ENCODE assay signal across 30 cellular contexts in genomic region chr11:110571286-110571685, GRCh38.
"Had no signal": no experiment of that assay in that cellular context is flagged by ENCODE, and none has a peak within 500 bp of the region (broad histone marks: within the 10 kb centered on the region; RNA-seq: fewer than 3 reads in every experiment).

No MANE protein-coding gene starts in this region.

- DNase-seq: activated CD4-positive, alpha-beta T cell treated with anti-CD3 and anti-CD28 coated beads, Interleukin-2, amount 10 ng/mL, durations not matched to agents 24 days and 14 days; activated CD4-positive, alpha-beta T cell treated with anti-CD3 and anti-CD28 coated beads, Interleukin-2, amount 50 U/mL, for 4 hours; activated CD8-positive, alpha-beta T cell treated with anti-CD3 and anti-CD28 coated beads for 36 hours; activated gamma-delta T cell; activated naive CD4-positive, alpha-beta T cell treated with Interleukin-2 at 50 U/mL for 16 hours; activated naive CD8-positive, alpha-beta T cell treated with anti-CD3 and anti-CD28 coated beads, Interleukin-2, amount 10 ng/mL, durations not matched to agents 7 days and 5 days; activated T-cell treated with anti-CD3 and anti-CD28 coated beads, Interleukin-2, amount 50 U/mL, for 24 hours; anterior cingulate cortex; caudate nucleus; cerebellar nuclear complex; NCI-H1048; NCI-H1105 treated with DMSO at 0.1 percent for 48 hours; NCI-H1436; NCI-H1694; NCI-H1930; NCI-H2081 treated with DMSO at 0.1 percent for 48 hours; NCI-H510A; NCI-H526; NCI-H748 treated with DMSO at 0.1 percent for 48 hours; NK-92 treated with Interleukin-12 subunit alpha and Interleukin-12 subunit beta, amount 100 ng/mL, for 24 hours; PC-3; SIG-M5; T1000 had no signal

- H3K9me3 Mint-ChIP-seq: activated CD4-positive, alpha-beta T cell treated with anti-CD3 and anti-CD28 coated beads, Interleukin-2, amount 10 ng/mL, durations not matched to agents 24 days and 14 days; activated CD8-positive, alpha-beta T cell treated with anti-CD3 and anti-CD28 coated beads for 36 hours; activated naive CD4-positive, alpha-beta T cell treated with anti-CD3 and anti-CD28 coated beads, Interleukin-2, amount 50 U/mL, for 24 hours; activated naive CD8-positive, alpha-beta T cell treated with anti-CD3 and anti-CD28 coated beads, Interleukin-2, amount 10 ng/mL, durations not matched to agents 7 days and 5 days; activated T-cell treated with anti-CD3 and anti-CD28 coated beads, Interleukin-2, amount 50 U/mL, for 24 hours; activated T-helper 2 cell treated with anti-CD3 and anti-CD28 coated beads, Interferon-gamma antibody, Interleukin-2, Interleukin-4, amounts not matched to agents 10 μg/mL and 5 μg/mL and 100 μg/mL, durations not matched to agents 14 hours and 24 hours and 36 hours had no signal

- ATAC-seq: activated CD8-positive, alpha-beta T cell treated with anti-CD3 and anti-CD28 coated beads for 36 hours; K562; PC-3; Right ventricle myocardium inferior; SK-N-SH treated with all-trans-retinoic acid at 6 μM for 48 hours had no signal

- H3K4me3 ChIP-seq: K562 had no signal

- H3K27ac Mint-ChIP-seq: activated CD4-positive, alpha-beta T cell treated with anti-CD3 and anti-CD28 coated beads, Interleukin-2, amount 10 ng/mL, durations not matched to agents 24 days and 14 days; activated CD8-positive, alpha-beta T cell treated with anti-CD3 and anti-CD28 coated beads for 36 hours; activated naive CD4-positive, alpha-beta T cell treated with anti-CD3 and anti-CD28 coated beads, Interleukin-2, amount 50 U/mL, for 24 hours; activated naive CD8-positive, alpha-beta T cell treated with anti-CD3 and anti-CD28 coated beads, Interleukin-2, amount 10 ng/mL, durations not matched to agents 7 days and 5 days; activated T-cell treated with anti-CD3 and anti-CD28 coated beads, Interleukin-2, amount 50 U/mL, for 24 hours; activated T-helper 2 cell treated with anti-CD3 and anti-CD28 coated beads, Interferon-gamma antibody, Interleukin-2, Interleukin-4, amounts not matched to agents 10 μg/mL and 5 μg/mL and 100 μg/mL, durations not matched to agents 14 hours and 24 hours and 36 hours; brain had no signal

- H3K36me3 Mint-ChIP-seq: activated naive CD4-positive, alpha-beta T cell treated with anti-CD3 and anti-CD28 coated beads, Interleukin-2, amount 50 U/mL, for 24 hours; activated naive CD8-positive, alpha-beta T cell treated with anti-CD3 and anti-CD28 coated beads, Interleukin-2, amount 10 ng/mL, durations not matched to agents 7 days and 5 days; brain had no signal

- H3K4me1 Mint-ChIP-seq: activated CD4-positive, alpha-beta T cell treated with anti-CD3 and anti-CD28 coated beads, Interleukin-2, amount 10 ng/mL, durations not matched to agents 24 days and 14 days; activated naive CD4-positive, alpha-beta T cell treated with anti-CD3 and anti-CD28 coated beads, Interleukin-2, amount 50 U/mL, for 24 hours; activated naive CD8-positive, alpha-beta T cell treated with anti-CD3 and anti-CD28 coated beads, Interleukin-2, amount 10 ng/mL, durations not matched to agents 7 days and 5 days; brain had no signal

- H3K27ac ChIP-seq: RWPE1 had no signal

- H3K4me3 Mint-ChIP-seq: activated CD4-positive, alpha-beta T cell treated with anti-CD3 and anti-CD28 coated beads, Interleukin-2, amount 10 ng/mL, durations not matched to agents 24 days and 14 days; activated CD8-positive, alpha-beta T cell treated with anti-CD3 and anti-CD28 coated beads for 36 hours; activated naive CD4-positive, alpha-beta T cell treated with anti-CD3 and anti-CD28 coated beads, Interleukin-2, amount 50 U/mL, for 24 hours; activated naive CD8-positive, alpha-beta T cell treated with anti-CD3 and anti-CD28 coated beads, Interleukin-2, amount 10 ng/mL, durations not matched to agents 7 days and 5 days; activated T-cell treated with anti-CD3 and anti-CD28 coated beads, Interleukin-2, amount 50 U/mL, for 24 hours; brain had no signal
